ENCODE assay signal across 8 cellular contexts in genomic region chr19:14138576-14139265, GRCh38. TPM values are rescaled to one million over a fixed set of nuclear protein-coding genes. Genes with fewer than 3 reads are reported as not detected.
DNase-seq lines count a peak whose midpoint lies in the region; ATAC-seq and TF ChIP-seq lines count a peak whose summit lies in the region.

No MANE protein-coding gene starts in this region.

- in situ Hi-C loops in Caki2 (cut with HindIII; ENCODE audit: low pct_unique_long_range_greater_than_20kb, low sequenced_read_pairs) = no loop called here
- in situ Hi-C loops in KBM-7 (cut with MboI; ENCODE audit: low pct_unique_long_range_greater_than_20kb, low sequenced_read_pairs) = no loop called here

- H3K4me3 Mint-ChIP-seq in osteocyte (ENCODE audit: unreplicated experiment) = peak overlapping the region; percentile 62

- peak overlapping the region; percentile 4 to 77 for H3K27ac ChIP-seq in esophagus (ENCODE audit: low read depth in 2 of 2, low read length in 1 of 2)

- H3K4me1 ChIP-seq in esophagus (ENCODE audit: control insufficient read depth in 2 of 2, insufficient read depth in 2 of 2, low read length in 1 of 2) = peaks cover 0 to 3% of the 10 kb centered on the region in 2 donors

- H3K4me1 Mint-ChIP-seq in osteocyte (ENCODE audit: unreplicated experiment) = peaks cover 44% of the 10 kb centered on the region

- ATAC-seq in HG03095 (IDR thresholded peaks at IDR 0.05; ENCODE audit: unreplicated experiment) (no peak), GM21526 (IDR thresholded peaks at IDR 0.05; ENCODE audit: low FRiP score, unreplicated experiment) (no peak)

- H3K36me3 ChIP-seq in esophagus (ENCODE audit: control insufficient read depth in 2 of 2, insufficient read depth in 2 of 2, low read length in 1 of 2) = no peaks in the 10 kb centered on the region

- 76 to 81% methylated on average over 9 of the region's 9 CpGs for WGBS in esophagus, 2 donors

- H3K9me3 Mint-ChIP-seq in osteocyte (ENCODE audit: unreplicated experiment) = no peaks in the 10 kb centered on the region

- no peaks in the 10 kb centered on the region for H3K9me3 ChIP-seq in esophagus (ENCODE audit: control insufficient read depth in 2 of 2, insufficient read depth in 1 of 2, low read depth in 1 of 2, low read length in 1 of 2)

- no peak for TF ChIP-seq CTCF in osteocyte (IDR thresholded peaks at IDR 0.05)

- peak overlapping the region; percentile 93 for H3K27ac Mint-ChIP-seq in osteocyte (ENCODE audit: unreplicated experiment)

- H3K27me3 Mint-ChIP-seq in osteocyte (ENCODE audit: unreplicated experiment) = no peaks in the 10 kb centered on the region

- no peaks in the 10 kb centered on the region for H3K36me3 Mint-ChIP-seq in osteocyte (ENCODE audit: unreplicated experiment)

- H3K27me3 ChIP-seq in esophagus (ENCODE audit: control insufficient read depth in 1 of 2, insufficient read depth in 2 of 2, low read length in 2 of 2) = no peaks in the 10 kb centered on the region

- H3K4me3 ChIP-seq in esophagus (ENCODE audit: low read depth in 1 of 2, low read length in 2 of 2) = no peak overlapping the region

- DNase-seq in Caki2 (ENCODE audit: low read depth) = peak; percentile 22
- peak; percentile 72 for DNase-seq in RPMI7951 (ENCODE audit: low read depth)
- DNase-seq in osteocyte (ENCODE audit: extremely low spot score, unreplicated experiment) = no peak
- DNase-seq in KBM-7 = no peak
- no peak for DNase-seq in NOMO-1 treated with DMSO at 0.1 percent for 48 hours (lab: John Stamatoyannopoulos, UW; ENCODE audit: unreplicated experiment)

RNA-seq across cellular contexts. Expression of gene ASF1B, which starts 2.3 kb away (rescaled TPM):
- total RNA-seq in Caki2 (2014; rRNA removed; shearing (Covaris generic); ENCODE audit: low replicate concordance) = 80.1 and 109 TPM in 2 replicates
- 86.6 and 90.8 TPM in 2 replicates for total RNA-seq in RPMI7951 (2014; rRNA removed; shearing (Covaris generic))
- polyA plus RNA-seq in esophagus = 10 to 100 TPM in 1 of 2 donors, 1 to 10 TPM in 1; 9.1 to 14.6 TPM
- 4.5 and 5.5 TPM in 2 replicates for total RNA-seq in osteocyte

RNA-seq across cellular contexts. Expression of gene PRKACA, which starts 21.2 kb away (rescaled TPM):
- 17.6 and 25.4 TPM in 2 replicates for total RNA-seq in Caki2 (2014; rRNA removed; shearing (Covaris generic); ENCODE audit: low replicate concordance)
- total RNA-seq in RPMI7951 (2014; rRNA removed; shearing (Covaris generic)) = 55.2 and 60.9 TPM in 2 replicates
- polyA plus RNA-seq in esophagus = 10 to 100 TPM; 31.2 to 32.2 TPM
- 109 and 115 TPM in 2 replicates for total RNA-seq in osteocyte

RNA-seq across cellular contexts. Expression of gene SAMD1, which starts 48.2 kb away (rescaled TPM):
- 68.1 and 92.1 TPM in 2 replicates for total RNA-seq in Caki2 (2014; rRNA removed; shearing (Covaris generic); ENCODE audit: low replicate concordance)
- total RNA-seq in RPMI7951 (2014; rRNA removed; shearing (Covaris generic)) = 24.2 and 41.8 TPM in 2 replicates
- 10 to 100 TPM; 27.6 to 28.4 TPM for polyA plus RNA-seq in esophagus
- total RNA-seq in osteocyte = 34.9 and 38.9 TPM in 2 replicates

RNA-seq across cellular contexts. Expression of gene C19orf67, which starts 53.1 kb away (rescaled TPM):
- not detected in 2 replicates for total RNA-seq in Caki2 (2014; rRNA removed; shearing (Covaris generic); ENCODE audit: low replicate concordance)
- 0.59 TPM in 1 of 2 replicates, not detected in the other for total RNA-seq in RPMI7951 (2014; rRNA removed; shearing (Covaris generic))
- not detected for polyA plus RNA-seq in esophagus
- total RNA-seq in osteocyte = 0.54 TPM in 1 of 2 replicates, not detected in the other

Comparison
In these comparisons a context has a peak if more than half of its experiments do, and no peak if none do; other contexts are left out.
1. DNase-seq: peak in Caki2 (single experiment) and RPMI7951 (single experiment); none in osteocyte (single experiment), KBM-7 (single experiment) and NOMO-1 treated with DMSO at 0.1 percent for 48 hours (single experiment).
2. RNA of gene ASF1B, which starts 2.3 kb away (total RNA-seq): 80.1 to 109 TPM in Caki2 and 86.6 to 90.8 TPM in RPMI7951; 4.5 to 5.5 TPM in osteocyte; every median in the first group is over 10 times any median in the second.